ENCODE assay signal across 14 cellular contexts in genomic region chr2:219645631-219646527, GRCh38. TPM values are rescaled to one million over a fixed set of nuclear protein-coding genes. Genes with fewer than 3 reads are reported as not detected.
A peak's percentile ranks its signal among the peaks of the same experiment; 100 is the strongest.
DNase-seq lines count a peak whose midpoint lies in the region; ATAC-seq, FAIRE-seq and TF ChIP-seq lines count a peak whose summit lies in the region.
"Had no signal": no experiment of that assay in that cellular context is flagged by ENCODE, and none has a peak within 500 bp of the region (broad histone marks: within the 10 kb centered on the region; RNA-seq: fewer than 3 reads in every experiment).

No MANE protein-coding gene starts in this region.

- 76 to 88% (median 85%) methylated on average over 11 to 12 of the region's 12 CpGs for WGBS in spleen, 5 donors
- 76 to 83% methylated on average over 12 of the region's 12 CpGs for WGBS in sigmoid colon, 2 donors

- no peak for TF ChIP-seq EP300 in sigmoid colon (IDR thresholded peaks at IDR 0.05)

- H3K36me3 ChIP-seq in spleen = no peaks in the 10 kb centered on the region
- H3K36me3 ChIP-seq in sigmoid colon = no peaks in the 10 kb centered on the region

- DNase-seq in AG20443 (ENCODE audit: low spot score) (peak; percentile 87), RCC 7860 (ENCODE audit: low spot score) (peak; percentile 52), fibroblast of gingiva (ENCODE audit: low read depth) (peak; percentile 58), non-pigmented ciliary epithelial cell (ENCODE audit: low read depth) (peak; percentile 42), natural killer cell (no peak), spleen (no peak), sigmoid colon (no peak)
- DNase-seq: activated CD4-positive, alpha-beta T cell treated with anti-CD3 and anti-CD28 coated beads, Interleukin-2, amount 50 U/mL, for 48 hours; DMS79; effector memory CD4-positive, alpha-beta T cell; NCI-H748 treated with DMSO at 0.1 percent for 48 hours had no signal

- intact Hi-C loops in natural killer cell (cut with micrococcal nuclease) (no loop called here), spleen (cut with DNase I; ENCODE audit: low total_unique reads) (no loop called here), sigmoid colon (cut with DNase I) (loop anchor here (5.0 kb wide), 1 partner anchor 41 kb away; no protein-coding TSS in a partner anchor)

- no peak overlapping the region for H3K27ac ChIP-seq in spleen
- peak overlapping the region in 2 of 4 donors; percentile 24 to 51 for H3K27ac ChIP-seq in sigmoid colon

- TF ChIP-seq CTCF in natural killer cell (IDR thresholded peaks at IDR 0.05) (no peak), spleen (IDR thresholded peaks at IDR 0.05 in 8 of 11, conservative IDR thresholded peaks at IDR 0.05 in 3 of 11) (no peak), sigmoid colon (IDR thresholded peaks at IDR 0.05) (no peak)

- no peak for ATAC-seq in natural killer cell
- ATAC-seq in GM21367 (IDR thresholded peaks at IDR 0.05; ENCODE audit: unreplicated experiment) = no peak
- ATAC-seq: stimulated activated effector memory CD8-positive, alpha-beta T cell treated with anti-CD3 and anti-CD28 coated beads, Interleukin-12 subunit alpha, Interleukin-12 subunit beta, amount 100 ng/mL, for 72 hours had no signal

- TF ChIP-seq POLR2A in spleen (IDR thresholded peaks at IDR 0.05) (no peak), sigmoid colon (IDR thresholded peaks at IDR 0.05) (no peak)

- H3K4me3 Mint-ChIP-seq in natural killer cell = no peak overlapping the region
- H3K4me3 Mint-ChIP-seq: neural crest cell; stimulated activated effector memory CD8-positive, alpha-beta T cell treated with anti-CD3 and anti-CD28 coated beads, Interleukin-12 subunit alpha, Interleukin-12 subunit beta, amount 100 ng/mL, for 72 hours had no signal

- H3K27me3 ChIP-seq in spleen (replicated peaks in 1 of 7) (peaks cover 0 to 57% (median 3%) of the 10 kb centered on the region in 7 donors), sigmoid colon (no peaks in the 10 kb centered on the region)

- H3K9me3 Mint-ChIP-seq in natural killer cell = no peaks in the 10 kb centered on the region
- H3K9me3 Mint-ChIP-seq: neural crest cell; stimulated activated effector memory CD8-positive, alpha-beta T cell treated with anti-CD3 and anti-CD28 coated beads, Interleukin-12 subunit alpha, Interleukin-12 subunit beta, amount 100 ng/mL, for 72 hours had no signal

- no peak overlapping the region for H3K27ac Mint-ChIP-seq in natural killer cell
- H3K27ac Mint-ChIP-seq: stimulated activated effector memory CD8-positive, alpha-beta T cell treated with anti-CD3 and anti-CD28 coated beads, Interleukin-12 subunit alpha, Interleukin-12 subunit beta, amount 100 ng/mL, for 72 hours had no signal

- H3K36me3 Mint-ChIP-seq in natural killer cell = no peaks in the 10 kb centered on the region
- H3K36me3 Mint-ChIP-seq: stimulated activated effector memory CD8-positive, alpha-beta T cell treated with anti-CD3 and anti-CD28 coated beads, Interleukin-12 subunit alpha, Interleukin-12 subunit beta, amount 100 ng/mL, for 72 hours had no signal

- H3K27me3 Mint-ChIP-seq in natural killer cell (ENCODE audit: low read depth in 2 of 2) = peaks cover 6 to 15% of the 10 kb centered on the region in 2 donors

- peaks cover 0 to 21% (median 11%) of the 10 kb centered on the region in 6 donors for H3K4me1 ChIP-seq in spleen
- H3K4me1 ChIP-seq in sigmoid colon = peaks cover 0 to 25% (median 17%) of the 10 kb centered on the region in 4 donors

- FAIRE-seq in RCC 7860 (lab: Jason Lieb, UNC) = peak; percentile 79

- H3K9me3 ChIP-seq in spleen (no peaks in the 10 kb centered on the region), sigmoid colon (no peaks in the 10 kb centered on the region)

- peaks cover 0 to 8% of the 10 kb centered on the region in 2 donors for H3K4me1 Mint-ChIP-seq in natural killer cell

- H3K4me3 ChIP-seq in spleen (no peak overlapping the region), sigmoid colon (no peak overlapping the region)

RNA-seq across cellular contexts. Expression of gene SLC4A3, which starts 18.4 kb away (rescaled TPM):
- total RNA-seq in natural killer cell (under 1 TPM in 2 of 3 donors, not detected in 1; 0.15 to 0.45 TPM), spleen (1 to 10 TPM; 1.6 to 9.2 (median 3.9) TPM), sigmoid colon (1 to 10 TPM in 3 of 4 donors, under 1 TPM in 1; 0.99 to 5.0 (median 1.1) TPM)
- polyA plus RNA-seq in spleen (1 to 10 TPM in 1 of 3 donors, under 1 TPM in 2; 0.71 to 1.3 (median 0.74) TPM), sigmoid colon (1 to 10 TPM in 1 of 3 donors, under 1 TPM in 2; under 0.01 to 1.0 (median 0.46) TPM)

RNA-seq across cellular contexts. Expression of gene STK11IP, which starts 48.2 kb away (rescaled TPM):
- total RNA-seq in natural killer cell (10 to 100 TPM; 56.1 to 76.0 (median 65.2) TPM), spleen (10 to 100 TPM; 25.8 to 57.0 (median 35.9) TPM), sigmoid colon (10 to 100 TPM in 2 of 4 donors, 1 to 10 TPM in 2; 8.4 to 13.0 (median 10.1) TPM)
- polyA plus RNA-seq in spleen (10 to 100 TPM; 15.8 to 40.8 (median 40.3) TPM), sigmoid colon (10 to 100 TPM in 2 of 3 donors, 1 to 10 TPM in 1; 6.9 to 36.7 (median 10.8) TPM)

Comparison
In these comparisons a context has a peak if more than half of its experiments do, and no peak if none do; other contexts are left out.
1. DNase-seq: peak in AG20443 (single experiment), RCC 7860 (single experiment), fibroblast of gingiva (single experiment) and non-pigmented ciliary epithelial cell (single experiment); none in natural killer cell (single experiment), spleen (single experiment) and sigmoid colon (single experiment).